Comparison of ENCODE assay signal across 1 cellular context in genomic region chr14:100750762-100751699, GRCh38.
TF ChIP-seq lines count a peak whose summit lies in the region.

No MANE protein-coding gene starts in this region.

TF ChIP-seq in HepG2, 621 proteins besides CTCF, POLR2A, EP300 and RAD21 (continued from another document):
- peak; percentile 82; the same call in 1 of the 2 replicates for TF ChIP-seq ZBED4 (CRISPR knock-in tag; IDR thresholded peaks at IDR 0.05; ENCODE audit: borderline replicate concordance)
- no peak for TF ChIP-seq MXI1 (IDR thresholded peaks at IDR 0.05; ENCODE audit: borderline replicate concordance, low read depth, low read length)
- TF ChIP-seq ZBTB10 (CRISPR knock-in tag; IDR thresholded peaks at IDR 0.05; ENCODE audit: borderline replicate concordance) = peak; percentile 62; the same call in 1 of the 2 replicates
- peak; percentile 93 for TF ChIP-seq SALL1 (CRISPR knock-in tag; IDR thresholded peaks at IDR 0.05)
- TF ChIP-seq ZNF550 (CRISPR knock-in tag; IDR thresholded peaks at IDR 0.05; ENCODE audit: borderline replicate concordance) = no peak
- TF ChIP-seq TARDBP (CRISPR knock-in tag; IDR thresholded peaks at IDR 0.05) = peak; percentile 94
- TF ChIP-seq ZNF616 (CRISPR knock-in tag; IDR thresholded peaks at IDR 0.05; ENCODE audit: low read depth) = no peak
- TF ChIP-seq RARG (CRISPR knock-in tag; IDR thresholded peaks at IDR 0.05; ENCODE audit: low read depth) = no peak
- peak; percentile 98 for TF ChIP-seq ZNF687 (CRISPR knock-in tag; IDR thresholded peaks at IDR 0.05)
